Comparison of ENCODE assay signal across 19 cellular contexts in the genomic region with DNA sequence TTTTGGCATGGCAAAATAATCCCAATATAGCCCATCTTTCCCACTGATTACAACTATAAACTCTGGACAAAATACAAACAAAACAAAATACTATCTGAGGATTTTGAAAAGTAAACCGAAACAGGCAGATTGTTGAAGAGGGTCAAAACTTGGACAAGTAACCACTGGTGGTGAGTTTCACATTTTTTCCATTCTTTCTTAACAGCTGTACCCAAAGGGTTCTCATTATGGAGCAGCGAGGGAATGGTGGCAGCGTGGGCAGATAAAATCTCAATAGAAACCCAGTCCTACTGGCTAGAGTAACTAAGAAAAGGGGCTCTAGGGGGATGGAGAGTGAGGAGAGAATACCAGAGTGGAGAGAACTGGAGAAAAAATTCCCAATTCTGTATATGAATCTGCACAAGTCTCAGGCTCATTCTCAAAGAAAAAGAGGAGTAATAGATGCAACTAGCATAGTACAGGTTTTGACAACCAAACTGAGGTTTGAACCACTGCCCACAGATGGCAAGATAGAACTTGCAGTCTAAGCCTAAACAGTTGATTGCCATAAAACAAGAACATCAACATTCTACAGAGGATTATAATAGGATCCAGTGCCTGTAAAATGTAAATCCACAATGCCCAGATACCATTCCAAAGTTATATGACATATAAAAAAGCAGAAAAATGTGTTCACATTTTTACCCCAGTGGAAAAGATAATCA.
"Had no signal": no experiment of that assay in that cellular context is flagged by ENCODE, and none has a peak within 500 bp of the region (broad histone marks: within the 10 kb centered on the region; RNA-seq: fewer than 3 reads in every experiment).

No MANE protein-coding gene starts in this region.

- ATAC-seq: effector memory CD8-positive, alpha-beta T cell; left lobe of liver; naive thymus-derived CD8-positive, alpha-beta T cell; stimulated activated naive CD8-positive, alpha-beta T cell treated with anti-CD3 and anti-CD28 coated beads, Interleukin-15, amount 100 ng/mL, for 72 hours had no signal

- H3K27me3 Mint-ChIP-seq: brain; effector memory CD8-positive, alpha-beta T cell; progenitor cell of endocrine pancreas had no signal

- H3K36me3 Mint-ChIP-seq: activated naive CD4-positive, alpha-beta T cell treated with anti-CD3 and anti-CD28 coated beads, Interleukin-2, amount 10 ng/mL, durations not matched to agents 7 days and 5 days; brain; naive thymus-derived CD8-positive, alpha-beta T cell had no signal

- H3K79me2 ChIP-seq: hepatocyte had no signal

- FAIRE-seq: keratinocyte, TTC549 had no signal

- H3K36me3 ChIP-seq: right atrium auricular region, upper lobe of left lung had no signal

- H3K4me1 ChIP-seq: right atrium auricular region, upper lobe of left lung had no signal

- H3K4me2 ChIP-seq: hepatocyte had no signal

- H2AFZ ChIP-seq: hepatocyte had no signal

- H3K27ac ChIP-seq: hepatocyte, right atrium auricular region, upper lobe of left lung had no signal

- H3K9me3 Mint-ChIP-seq: activated naive CD4-positive, alpha-beta T cell treated with anti-CD3 and anti-CD28 coated beads, Interleukin-2, amount 10 ng/mL, durations not matched to agents 7 days and 5 days; effector memory CD8-positive, alpha-beta T cell had no signal

- H3K4me3 Mint-ChIP-seq: activated naive CD4-positive, alpha-beta T cell treated with anti-CD3 and anti-CD28 coated beads, Interleukin-2, amount 10 ng/mL, durations not matched to agents 7 days and 5 days; brain; naive thymus-derived CD8-positive, alpha-beta T cell; stimulated activated naive CD8-positive, alpha-beta T cell treated with anti-CD3 and anti-CD28 coated beads, Interleukin-15, amount 100 ng/mL, for 72 hours had no signal

- H3K27me3 ChIP-seq: hepatocyte, right atrium auricular region, upper lobe of left lung had no signal

- DNase-seq: activated CD4-positive, alpha-beta T cell treated with anti-CD3 and anti-CD28 coated beads, Interleukin-2, amount 50 U/mL, for 1 hour; activated CD4-positive, CD25-positive, alpha-beta regulatory T cell; activated naive CD4-positive, alpha-beta T cell treated with anti-CD3 and anti-CD28 coated beads, Interleukin-2, amount 10 ng/mL, durations not matched to agents 7 days and 5 days; activated T-cell treated with anti-CD3 and anti-CD28 coated beads for 4 hours; dermis blood vessel endothelial cell; effector memory CD8-positive, alpha-beta T cell; naive thymus-derived CD8-positive, alpha-beta T cell; occipital lobe; stimulated activated naive CD8-positive, alpha-beta T cell treated with anti-CD3 and anti-CD28 coated beads, Interleukin-15, amount 100 ng/mL, for 72 hours; T-helper 2 cell; upper lobe of left lung had no signal

- H3K4me1 Mint-ChIP-seq: activated naive CD4-positive, alpha-beta T cell treated with anti-CD3 and anti-CD28 coated beads, Interleukin-2, amount 10 ng/mL, durations not matched to agents 7 days and 5 days; brain; stimulated activated naive CD8-positive, alpha-beta T cell treated with anti-CD3 and anti-CD28 coated beads, Interleukin-15, amount 100 ng/mL, for 72 hours had no signal

- H3K4me3 ChIP-seq: hepatocyte, right atrium auricular region, upper lobe of left lung had no signal

- H3K27ac Mint-ChIP-seq: activated naive CD4-positive, alpha-beta T cell treated with anti-CD3 and anti-CD28 coated beads, Interleukin-2, amount 10 ng/mL, durations not matched to agents 7 days and 5 days; activated T-helper 2 cell treated with anti-CD3 and anti-CD28 coated beads, Interferon-gamma antibody, Interleukin-2, Interleukin-4, amounts not matched to agents 10 μg/mL and 5 μg/mL and 100 μg/mL, durations not matched to agents 14 hours and 24 hours and 36 hours; brain; naive thymus-derived CD8-positive, alpha-beta T cell; progenitor cell of endocrine pancreas; stimulated activated naive CD8-positive, alpha-beta T cell treated with anti-CD3 and anti-CD28 coated beads, Interleukin-15, amount 100 ng/mL, for 72 hours had no signal

- H3K9me3 ChIP-seq: right atrium auricular region, upper lobe of left lung had no signal
